Comparison of ENCODE assay signal across 13 cellular contexts in genomic region chrX:152072236-152072635, GRCh38.
DNase-seq lines count a peak whose midpoint lies in the region; ATAC-seq and TF ChIP-seq lines count a peak whose summit lies in the region.
"Had no signal": no experiment of that assay in that cellular context is flagged by ENCODE, and none has a peak within 500 bp of the region (broad histone marks: within the 10 kb centered on the region; RNA-seq: fewer than 3 reads in every experiment).

No MANE protein-coding gene starts in this region.

- peak; percentile 70 for DNase-seq in ELR (ENCODE audit: low read depth)
- DNase-seq in RPMI7951 (ENCODE audit: low read depth) = peak; percentile 87
- peak; percentile 37 for DNase-seq in epithelial cell of prostate (ENCODE audit: low read depth, low spot score)
- DNase-seq in renal cortical epithelial cell (ENCODE audit: low read depth) = peak; percentile 81
- no peak for DNase-seq in NCI-H510A treated with DMSO at 0.1 percent for 48 hours (lab: John Stamatoyannopoulos, UW)
- DNase-seq in gastrocnemius medialis = no peak
- DNase-seq in chondrocyte (ENCODE audit: low spot score) = no peak
- no peak for DNase-seq in activated naive CD8-positive, alpha-beta T cell treated with anti-CD3 and anti-CD28 coated beads, Interleukin-2, amount 50 U/mL, for 24 hours
- DNase-seq: DND-41, nucleus accumbens had no signal

- H3K4me3 ChIP-seq in gastrocnemius medialis = no peak overlapping the region
- H3K4me3 ChIP-seq: ascending aorta had no signal

- no peak for TF ChIP-seq POLR2A in gastrocnemius medialis (IDR thresholded peaks at IDR 0.05)

- H3K4me1 Mint-ChIP-seq in chondrocyte (ENCODE audit: low read depth) = no peaks in the 10 kb centered on the region
- no peaks in the 10 kb centered on the region for H3K4me1 Mint-ChIP-seq in activated naive CD8-positive, alpha-beta T cell treated with anti-CD3 and anti-CD28 coated beads, Interleukin-2, amount 50 U/mL, for 24 hours

- intact Hi-C loops in gastrocnemius medialis (cut with DNase I; ENCODE audit: low total_unique reads) = no loop called here

- no peaks in the 10 kb centered on the region for H3K36me3 ChIP-seq in gastrocnemius medialis
- H3K36me3 ChIP-seq: ascending aorta had no signal

- H3K9me3 ChIP-seq in gastrocnemius medialis = no peaks in the 10 kb centered on the region
- H3K9me3 ChIP-seq: ascending aorta had no signal

- no peak overlapping the region for H3K4me3 Mint-ChIP-seq in chondrocyte (ENCODE audit: unreplicated experiment)
- H3K4me3 Mint-ChIP-seq in activated naive CD8-positive, alpha-beta T cell treated with anti-CD3 and anti-CD28 coated beads, Interleukin-2, amount 50 U/mL, for 24 hours = no peak overlapping the region

- in situ Hi-C loops in gastrocnemius medialis (cut with MboI; ENCODE audit: low sequenced_read_pairs in 4 of 4) = no loop called here

- no peak overlapping the region for H3K27ac ChIP-seq in epithelial cell of prostate
- H3K27ac ChIP-seq in gastrocnemius medialis = no peak overlapping the region
- H3K27ac ChIP-seq: ascending aorta, VCaP had no signal

- H3K27ac Mint-ChIP-seq in chondrocyte (ENCODE audit: unreplicated experiment) = no peak overlapping the region
- no peak overlapping the region for H3K27ac Mint-ChIP-seq in activated naive CD8-positive, alpha-beta T cell treated with anti-CD3 and anti-CD28 coated beads, Interleukin-2, amount 50 U/mL, for 24 hours

- no peak for TF ChIP-seq CTCF in gastrocnemius medialis (IDR thresholded peaks at IDR 0.05 in 4 of 5, conservative IDR thresholded peaks at IDR 0.05 in 1 of 5)
- TF ChIP-seq CTCF in chondrocyte (IDR thresholded peaks at IDR 0.05) = no peak

- no peaks in the 10 kb centered on the region for H3K4me1 ChIP-seq in gastrocnemius medialis
- H3K4me1 ChIP-seq: ascending aorta had no signal

- peaks cover 35% of the 10 kb centered on the region for H3K9me3 Mint-ChIP-seq in chondrocyte (ENCODE audit: low read depth)
- no peaks in the 10 kb centered on the region for H3K9me3 Mint-ChIP-seq in activated naive CD8-positive, alpha-beta T cell treated with anti-CD3 and anti-CD28 coated beads, Interleukin-2, amount 50 U/mL, for 24 hours

- H3K27me3 Mint-ChIP-seq in chondrocyte (ENCODE audit: low read depth) = no peaks in the 10 kb centered on the region
- no peaks in the 10 kb centered on the region for H3K27me3 Mint-ChIP-seq in activated naive CD8-positive, alpha-beta T cell treated with anti-CD3 and anti-CD28 coated beads, Interleukin-2, amount 50 U/mL, for 24 hours

- no peak for ATAC-seq in gastrocnemius medialis
- no peak for ATAC-seq in activated naive CD8-positive, alpha-beta T cell treated with anti-CD3 and anti-CD28 coated beads, Interleukin-2, amount 50 U/mL, for 24 hours
- ATAC-seq: Panc1 had no signal

- no peaks in the 10 kb centered on the region for H3K27me3 ChIP-seq in gastrocnemius medialis
- H3K27me3 ChIP-seq: ascending aorta had no signal

- no peaks in the 10 kb centered on the region for H3K36me3 Mint-ChIP-seq in chondrocyte (ENCODE audit: low read depth)
- no peaks in the 10 kb centered on the region for H3K36me3 Mint-ChIP-seq in activated naive CD8-positive, alpha-beta T cell treated with anti-CD3 and anti-CD28 coated beads, Interleukin-2, amount 50 U/mL, for 24 hours (ENCODE audit: low read depth)

Comparison
In these comparisons a context has a peak if more than half of its experiments do, and no peak if none do; other contexts are left out.
1. DNase-seq: peak in ELR (single experiment), RPMI7951 (single experiment), epithelial cell of prostate (single experiment) and renal cortical epithelial cell (single experiment); none in NCI-H510A treated with DMSO at 0.1 percent for 48 hours (single experiment), gastrocnemius medialis (0 of 2), chondrocyte (single experiment) and activated naive CD8-positive, alpha-beta T cell treated with anti-CD3 and anti-CD28 coated beads, Interleukin-2, amount 50 U/mL, for 24 hours (single experiment).